Comparison of ENCODE assay signal across 30 cellular contexts in genomic region chr21:33007747-33008146, GRCh38. TPM values are rescaled to one million over a fixed set of nuclear protein-coding genes. Genes with fewer than 3 reads are reported as not detected.
DNase-seq lines count a peak whose midpoint lies in the region; ATAC-seq and TF ChIP-seq lines count a peak whose summit lies in the region.
"Had no signal": no experiment of that assay in that cellular context is flagged by ENCODE, and none has a peak within 500 bp of the region (broad histone marks: within the 10 kb centered on the region; RNA-seq: fewer than 3 reads in every experiment).

No MANE protein-coding gene starts in this region.

- POLR2A ChIA-PET in T-cell (lab: Charles Lee) = no interaction called here

- DNase-seq in CD1c-positive myeloid dendritic cell (ENCODE audit: extremely low spot score) = peak; percentile 90
- DNase-seq in NB4 (ENCODE audit: low read depth) = peak; percentile 95
- DNase-seq in amniotic epithelial cell (ENCODE audit: low read depth) = peak; percentile 51
- DNase-seq in natural killer cell = no peak
- DNase-seq in NCI-H226 = no peak
- DNase-seq in T-cell = no peak
- DNase-seq in stimulated activated naive CD8-positive, alpha-beta T cell treated with anti-CD3 and anti-CD28 coated beads, Interleukin-15, amount 100 ng/mL, for 72 hours = no peak
- DNase-seq: ACHN; activated naive CD8-positive, alpha-beta T cell treated with anti-CD3 and anti-CD28 coated beads, Interleukin-2, amount 10 ng/mL, durations not matched to agents 7 days and 5 days; C1 segment of cervical spinal cord; cerebellar nuclear complex; GM23248; heart left ventricle; left cardiac atrium; MG63; naive B cell; NCI-H1694; NCI-H2171; NCI-H524; SK-N-SH; stimulated activated CD4-positive, alpha-beta T cell treated with anti-CD3 and anti-CD28 coated beads, Interleukin-2, amount 100 ng/mL, for 48 hours; stimulated activated naive B cell treated with anti-CD40 and anti-IgM and Interleukin-4, amounts not matched to agents 10 μg/mL and 1 μg/mL and 100 μg/mL, for 72 hours had no signal

- no peak overlapping the region for H3K27ac Mint-ChIP-seq in natural killer cell
- H3K27ac Mint-ChIP-seq in T-cell = no peak overlapping the region
- no peak overlapping the region for H3K27ac Mint-ChIP-seq in stimulated activated naive CD8-positive, alpha-beta T cell treated with anti-CD3 and anti-CD28 coated beads, Interleukin-15, amount 100 ng/mL, for 72 hours
- H3K27ac Mint-ChIP-seq: activated naive CD8-positive, alpha-beta T cell treated with anti-CD3 and anti-CD28 coated beads, Interleukin-2, amount 10 ng/mL, durations not matched to agents 7 days and 5 days; activated T-helper 2 cell treated with anti-CD3 and anti-CD28 coated beads, Interferon-gamma antibody, Interleukin-2, Interleukin-4, amounts not matched to agents 10 μg/mL and 5 μg/mL and 100 μg/mL, durations not matched to agents 14 hours and 24 hours and 36 hours; stimulated activated naive B cell treated with anti-CD40 and anti-IgM and Interleukin-4, amounts not matched to agents 10 μg/mL and 1 μg/mL and 100 μg/mL, for 72 hours; WTC11 had no signal

- intact Hi-C loops in natural killer cell (cut with micrococcal nuclease) = no loop called here

- peak; percentile 44 to 49 (median 45) for ATAC-seq in natural killer cell
- no peak for ATAC-seq in T-cell (replicated peaks in 1 of 4)
- ATAC-seq in GM19328 (IDR thresholded peaks at IDR 0.05; ENCODE audit: unreplicated experiment) = no peak
- ATAC-seq in stimulated activated naive CD8-positive, alpha-beta T cell treated with anti-CD3 and anti-CD28 coated beads, Interleukin-15, amount 100 ng/mL, for 72 hours = no peak
- ATAC-seq: left cardiac atrium; stimulated activated naive B cell treated with anti-CD40 and anti-IgM and Interleukin-4, amounts not matched to agents 10 μg/mL and 1 μg/mL and 100 μg/mL, for 72 hours; WTC11 had no signal

- H3K4me3 Mint-ChIP-seq in natural killer cell = no peak overlapping the region
- no peak overlapping the region for H3K4me3 Mint-ChIP-seq in T-cell
- H3K4me3 Mint-ChIP-seq in stimulated activated naive CD8-positive, alpha-beta T cell treated with anti-CD3 and anti-CD28 coated beads, Interleukin-15, amount 100 ng/mL, for 72 hours = no peak overlapping the region
- H3K4me3 Mint-ChIP-seq: activated naive CD8-positive, alpha-beta T cell treated with anti-CD3 and anti-CD28 coated beads, Interleukin-2, amount 10 ng/mL, durations not matched to agents 7 days and 5 days; naive B cell; stimulated activated naive B cell treated with anti-CD40 and anti-IgM and Interleukin-4, amounts not matched to agents 10 μg/mL and 1 μg/mL and 100 μg/mL, for 72 hours; WTC11 had no signal

- H3K27me3 Mint-ChIP-seq in natural killer cell (ENCODE audit: low read depth in 2 of 2) (peaks cover 36 to 44% of the 10 kb centered on the region in 2 donors), T-cell (peaks cover 15 to 25% of the 10 kb centered on the region in 2 donors)
- peaks cover 26% of the 10 kb centered on the region for H3K27me3 Mint-ChIP-seq in stimulated activated naive CD8-positive, alpha-beta T cell treated with anti-CD3 and anti-CD28 coated beads, Interleukin-15, amount 100 ng/mL, for 72 hours

- peak overlapping the region; percentile 30 for H3K4me3 ChIP-seq in NB4 (ENCODE audit: low read depth, low read length)
- H3K4me3 ChIP-seq: GM23248, heart left ventricle, MG63, vagina had no signal

- CTCF ChIA-PET in T-cell (lab: Charles Lee) = interaction anchor here in 1 of 2 donors (0.5 kb wide), 1 partner anchor 437 kb away, joined by 11 read pairs; no protein-coding TSS in a partner anchor

- H3K9me3 Mint-ChIP-seq in natural killer cell = no peaks in the 10 kb centered on the region
- H3K9me3 Mint-ChIP-seq in T-cell = no peaks in the 10 kb centered on the region
- H3K9me3 Mint-ChIP-seq in stimulated activated naive CD8-positive, alpha-beta T cell treated with anti-CD3 and anti-CD28 coated beads, Interleukin-15, amount 100 ng/mL, for 72 hours = no peaks in the 10 kb centered on the region
- H3K9me3 Mint-ChIP-seq: activated naive CD8-positive, alpha-beta T cell treated with anti-CD3 and anti-CD28 coated beads, Interleukin-2, amount 10 ng/mL, durations not matched to agents 7 days and 5 days; activated T-helper 2 cell treated with anti-CD3 and anti-CD28 coated beads, Interferon-gamma antibody, Interleukin-2, Interleukin-4, amounts not matched to agents 10 μg/mL and 5 μg/mL and 100 μg/mL, durations not matched to agents 14 hours and 24 hours and 36 hours had no signal

- H3K4me1 Mint-ChIP-seq in natural killer cell (no peaks in the 10 kb centered on the region), T-cell (no peaks in the 10 kb centered on the region)
- H3K4me1 Mint-ChIP-seq in stimulated activated naive CD8-positive, alpha-beta T cell treated with anti-CD3 and anti-CD28 coated beads, Interleukin-15, amount 100 ng/mL, for 72 hours = no peaks in the 10 kb centered on the region
- H3K4me1 Mint-ChIP-seq: activated naive CD8-positive, alpha-beta T cell treated with anti-CD3 and anti-CD28 coated beads, Interleukin-2, amount 10 ng/mL, durations not matched to agents 7 days and 5 days; naive B cell; stimulated activated naive B cell treated with anti-CD40 and anti-IgM and Interleukin-4, amounts not matched to agents 10 μg/mL and 1 μg/mL and 100 μg/mL, for 72 hours had no signal

- H3K36me3 Mint-ChIP-seq in natural killer cell = no peaks in the 10 kb centered on the region
- no peaks in the 10 kb centered on the region for H3K36me3 Mint-ChIP-seq in T-cell
- H3K36me3 Mint-ChIP-seq: activated naive CD8-positive, alpha-beta T cell treated with anti-CD3 and anti-CD28 coated beads, Interleukin-2, amount 10 ng/mL, durations not matched to agents 7 days and 5 days; naive B cell; stimulated activated naive B cell treated with anti-CD40 and anti-IgM and Interleukin-4, amounts not matched to agents 10 μg/mL and 1 μg/mL and 100 μg/mL, for 72 hours; WTC11 had no signal

- TF ChIP-seq CTCF in NB4 (IDR thresholded peaks at IDR 0.05; ENCODE audit: low read depth, low read length) (no peak), natural killer cell (IDR thresholded peaks at IDR 0.05) (no peak)

- peak; percentile 18 for TF ChIP-seq POLR2A in NB4 (IDR thresholded peaks at IDR 0.05; ENCODE audit: extremely low read depth, insufficient read length)

RNA-seq across cellular contexts. Expression of gene OLIG2, which starts 18.0 kb away (rescaled TPM):
- total RNA-seq in natural killer cell (not detected), T-cell (not detected)
- total RNA-seq: activated naive CD8-positive, alpha-beta T cell treated with anti-CD3 and anti-CD28 coated beads, Interleukin-2, amount 10 ng/mL, durations not matched to agents 7 days and 5 days; activated T-helper 2 cell treated with anti-CD3 and anti-CD28 coated beads, Interferon-gamma antibody, Interleukin-2, Interleukin-4, amounts not matched to agents 10 μg/mL and 5 μg/mL and 100 μg/mL, durations not matched to agents 14 hours and 24 hours and 36 hours; fibroblast of villous mesenchyme; GM23248; heart left ventricle; left cardiac atrium; mesenteric fat pad; osteoblast; renal cortical epithelial cell; vagina had no signal

Comparison
In these comparisons a context has a peak if more than half of its experiments do, and no peak if none do; other contexts are left out.
1. DNase-seq: peak in CD1c-positive myeloid dendritic cell (single experiment), NB4 (single experiment) and amniotic epithelial cell (single experiment); none in natural killer cell (single experiment), NCI-H226 (single experiment), T-cell (0 of 34) and stimulated activated naive CD8-positive, alpha-beta T cell treated with anti-CD3 and anti-CD28 coated beads, Interleukin-15, amount 100 ng/mL, for 72 hours (0 of 2).
2. ATAC-seq: peak in natural killer cell (3 of 3); none in T-cell (0 of 4), GM19328 (single experiment) and stimulated activated naive CD8-positive, alpha-beta T cell treated with anti-CD3 and anti-CD28 coated beads, Interleukin-15, amount 100 ng/mL, for 72 hours (single experiment).